ENCODE assay signal across 8 cellular contexts in genomic region chr16:88262858-88263563, GRCh38.
DNase-seq lines count a peak whose midpoint lies in the region; ATAC-seq and TF ChIP-seq lines count a peak whose summit lies in the region.
"Not testable (repeated sequence)": the region's sequence is repeated elsewhere in the genome, so short reads cannot be mapped to it uniquely, and the experiment has no call there.

No MANE protein-coding gene starts in this region.

- not testable (repeated sequence) for H2AFZ ChIP-seq in fibroblast of lung (ENCODE audit: low read length); hepatocyte

- not testable (repeated sequence) for H3K36me3 ChIP-seq in fibroblast of lung (ENCODE audit: control insufficient read depth, insufficient read depth, low read length); hepatocyte (replicated peaks; ENCODE audit: insufficient read depth, low read depth); gastrocnemius medialis; uterus

- WGBS in hepatocyte (ENCODE audit: low lambda C conversion rate, missing lambda C conversion rate), result 53% methylated on average over 32 of the region's 34 CpGs

- TF ChIP-seq CTCF in astrocyte of the spinal cord (IDR thresholded peaks at IDR 0.05; ENCODE audit: low read depth, low read length); fibroblast of lung (conservative IDR thresholded peaks at IDR 0.05 in 1 of 2, IDR thresholded peaks at IDR 0.05 in 1 of 2; ENCODE audit: low read depth in 1 of 2, low read length in 2 of 2); gastrocnemius medialis (IDR thresholded peaks at IDR 0.05 in 4 of 5, conservative IDR thresholded peaks at IDR 0.05 in 1 of 5): not testable (repeated sequence)
- TF ChIP-seq CTCF in hepatocyte (IDR thresholded peaks at IDR 0.05; ENCODE audit: poor library complexity) (peak; percentile 27), uterus (IDR thresholded peaks at IDR 0.05) (peak in 2 of 4 experiments; percentile 13 to 46)

- not testable (repeated sequence) for H3K9me2 ChIP-seq in hepatocyte (replicated peaks; ENCODE audit: insufficient read depth)

- TF ChIP-seq POLR2A in gastrocnemius medialis (IDR thresholded peaks at IDR 0.05); uterus (IDR thresholded peaks at IDR 0.05): not testable (repeated sequence)

- in situ Hi-C loops in astrocyte of the spinal cord (cut with HindIII; ENCODE audit: low sequenced_read_pairs); gastrocnemius medialis (cut with MboI; ENCODE audit: low sequenced_read_pairs in 4 of 4): not testable (repeated sequence)

- H3K27me3 ChIP-seq in fibroblast of lung (ENCODE audit: control insufficient read depth, insufficient read depth, low read length); hepatocyte; gastrocnemius medialis; uterus: not testable (repeated sequence)

- H3K79me2 ChIP-seq in fibroblast of lung (ENCODE audit: control insufficient read depth, insufficient read depth, low read length); hepatocyte: not testable (repeated sequence)

- H3K27ac ChIP-seq in fibroblast of lung (ENCODE audit: insufficient read depth, low read length) (peak overlapping the region; percentile 53), hepatocyte (peak overlapping the region; percentile 92), gastrocnemius medialis (peak overlapping the region in 3 of 4 donors; percentile 27 to 39 (median 36)), uterus (peak overlapping the region; percentile 87 to 92)

- H3K4me1 ChIP-seq in fibroblast of lung (ENCODE audit: control insufficient read depth, extremely low read depth, insufficient read depth, low read length), result peaks cover 13% of the 10 kb centered on the region
- peaks cover 35% of the 10 kb centered on the region for H3K4me1 ChIP-seq in hepatocyte (ENCODE audit: insufficient read depth)
- H3K4me1 ChIP-seq in gastrocnemius medialis, result peaks cover 4 to 26% of the 10 kb centered on the region in 2 donors
- H3K4me1 ChIP-seq in uterus, result not testable (repeated sequence)

- DNase-seq in EL, result peak; percentile 27
- peak; percentile 35 to 73 for DNase-seq in NCI-H524 (lab: John Stamatoyannopoulos, UW)
- DNase-seq in astrocyte of the spinal cord (ENCODE audit: low read depth, low spot score), result peak; percentile 57
- peak; percentile 40 to 80 for DNase-seq in fibroblast of lung (ENCODE audit: low read depth in 2 of 2)
- DNase-seq in hepatocyte (ENCODE audit: low spot score), result peak; percentile 83
- peak; percentile 51 for DNase-seq in mucosa of gallbladder (ENCODE audit: low spot score)
- DNase-seq in gastrocnemius medialis, result not testable (repeated sequence)
- DNase-seq in uterus, result peak; percentile 83 to 87

- not testable (repeated sequence) for H3K4me3 ChIP-seq in astrocyte of the spinal cord (ENCODE audit: low read depth, low read length); fibroblast of lung (replicated peaks in 1 of 4; ENCODE audit: control extremely low read depth in 1 of 4, insufficient read depth in 1 of 4, low read depth in 3 of 4, low read length in 4 of 4); hepatocyte; gastrocnemius medialis; uterus

- intact Hi-C loops in gastrocnemius medialis (cut with DNase I; ENCODE audit: low total_unique reads); uterus (cut with DNase I; ENCODE audit: low total_unique reads): not testable (repeated sequence)

- H3K4me2 ChIP-seq in fibroblast of lung (ENCODE audit: extremely low read depth, insufficient read depth, low read length), result not testable (repeated sequence)
- peak overlapping the region; percentile 56 for H3K4me2 ChIP-seq in hepatocyte

- H3K9ac ChIP-seq in fibroblast of lung (ENCODE audit: insufficient read depth, low read length), result peak overlapping the region; percentile 36

- H4K20me1 ChIP-seq in fibroblast of lung (ENCODE audit: control insufficient read depth, extremely low read depth, insufficient read depth, low read length); hepatocyte (ENCODE audit: insufficient read depth, poor library complexity, severe bottlenecking): not testable (repeated sequence)

- not testable (repeated sequence) for H3K9me3 ChIP-seq in fibroblast of lung (ENCODE audit: control insufficient read depth, insufficient read depth, low read depth, low read length); hepatocyte (ENCODE audit: low read depth); gastrocnemius medialis; uterus

- ATAC-seq in gastrocnemius medialis, result not testable (repeated sequence)

Comparison
In these comparisons a context has a peak if more than half of its experiments do, and no peak if none do; other contexts are left out.
1. H3K27ac ChIP-seq: peak in every context shown above with its lines; median percentile 92 in hepatocyte; 90 in uterus; 53 in fibroblast of lung; 36 in gastrocnemius medialis.